1 cellular context compared by ENCODE assay signal in the genomic region with DNA sequence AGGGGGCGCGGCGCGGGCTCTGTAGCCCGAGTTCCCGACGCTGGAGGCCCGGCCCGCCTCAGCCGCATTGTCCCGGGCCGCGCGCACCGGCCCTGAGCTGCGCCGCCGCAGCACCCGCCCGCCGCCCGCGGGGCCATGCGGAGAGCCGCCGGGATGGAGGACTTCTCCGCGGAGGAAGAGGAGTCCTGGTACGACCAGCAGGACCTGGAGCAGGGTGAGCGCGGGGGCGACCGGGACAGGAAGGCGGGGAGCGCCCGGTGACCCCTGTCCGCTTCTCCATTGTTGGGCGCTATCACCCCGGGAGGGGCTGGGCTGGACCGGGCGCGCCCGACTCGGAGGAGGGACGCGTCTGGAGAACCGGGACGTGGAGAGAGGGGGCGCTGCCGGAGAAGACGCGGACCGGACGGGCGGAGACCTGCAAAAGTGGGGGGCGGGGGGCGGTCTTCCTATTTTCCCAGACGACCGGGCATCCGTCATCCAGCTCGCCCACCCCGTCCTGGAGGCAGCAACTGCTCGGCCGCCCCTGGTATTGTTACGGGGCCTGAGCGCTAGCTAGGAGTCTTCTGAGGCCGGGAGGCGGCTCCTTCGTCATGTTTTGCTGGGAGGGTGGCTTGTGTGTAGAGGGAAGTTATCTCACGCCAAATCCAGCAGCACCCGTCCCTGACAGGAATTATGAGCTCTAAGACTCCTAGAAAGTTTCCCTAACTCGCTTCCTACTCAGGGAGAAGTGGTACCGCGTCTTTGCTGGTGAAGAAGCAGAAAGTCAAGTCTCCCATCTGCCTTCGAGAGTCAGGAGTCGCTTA.
TF ChIP-seq lines count a peak whose summit lies in the region.

No MANE protein-coding gene starts in this region.

TF ChIP-seq in HepG2, 621 proteins besides CTCF, POLR2A, EP300 and RAD21 (continued from another document and continues in another):
- TF ChIP-seq, protein P1, sequence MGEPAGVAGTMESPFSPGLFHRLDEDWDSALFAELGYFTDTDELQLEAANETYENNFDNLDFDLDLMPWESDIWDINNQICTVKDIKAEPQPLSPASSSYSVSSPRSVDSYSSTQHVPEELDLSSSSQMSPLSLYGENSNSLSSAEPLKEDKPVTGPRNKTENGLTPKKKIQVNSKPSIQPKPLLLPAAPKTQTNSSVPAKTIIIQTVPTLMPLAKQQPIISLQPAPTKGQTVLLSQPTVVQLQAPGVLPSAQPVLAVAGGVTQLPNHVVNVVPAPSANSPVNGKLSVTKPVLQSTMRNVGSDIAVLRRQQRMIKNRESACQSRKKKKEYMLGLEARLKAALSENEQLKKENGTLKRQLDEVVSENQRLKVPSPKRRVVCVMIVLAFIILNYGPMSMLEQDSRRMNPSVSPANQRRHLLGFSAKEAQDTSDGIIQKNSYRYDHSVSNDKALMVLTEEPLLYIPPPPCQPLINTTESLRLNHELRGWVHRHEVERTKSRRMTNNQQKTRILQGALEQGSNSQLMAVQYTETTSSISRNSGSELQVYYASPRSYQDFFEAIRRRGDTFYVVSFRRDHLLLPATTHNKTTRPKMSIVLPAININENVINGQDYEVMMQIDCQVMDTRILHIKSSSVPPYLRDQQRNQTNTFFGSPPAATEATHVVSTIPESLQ (CRISPR knock-in tag; conservative IDR thresholded peaks at IDR 0.05): no peak
- no peak for TF ChIP-seq ZNF33A (CRISPR knock-in tag; IDR thresholded peaks at IDR 0.05; ENCODE audit: borderline replicate concordance)
- no peak for TF ChIP-seq ZNF749 (CRISPR knock-in tag; IDR thresholded peaks at IDR 0.05; ENCODE audit: borderline replicate concordance)
- 0 out of 2 replicates have a peak, but pooled peaks have one; percentile 39 for TF ChIP-seq ZNF572 (CRISPR knock-in tag; IDR thresholded peaks at IDR 0.05)
- TF ChIP-seq, protein P2, sequence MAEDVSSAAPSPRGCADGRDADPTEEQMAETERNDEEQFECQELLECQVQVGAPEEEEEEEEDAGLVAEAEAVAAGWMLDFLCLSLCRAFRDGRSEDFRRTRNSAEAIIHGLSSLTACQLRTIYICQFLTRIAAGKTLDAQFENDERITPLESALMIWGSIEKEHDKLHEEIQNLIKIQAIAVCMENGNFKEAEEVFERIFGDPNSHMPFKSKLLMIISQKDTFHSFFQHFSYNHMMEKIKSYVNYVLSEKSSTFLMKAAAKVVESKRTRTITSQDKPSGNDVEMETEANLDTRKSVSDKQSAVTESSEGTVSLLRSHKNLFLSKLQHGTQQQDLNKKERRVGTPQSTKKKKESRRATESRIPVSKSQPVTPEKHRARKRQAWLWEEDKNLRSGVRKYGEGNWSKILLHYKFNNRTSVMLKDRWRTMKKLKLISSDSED (CRISPR knock-in tag; IDR thresholded peaks at IDR 0.05): no peak
- no peak for TF ChIP-seq KAT7 (CRISPR knock-in tag; IDR thresholded peaks at IDR 0.05; ENCODE audit: borderline replicate concordance)
- no peak for TF ChIP-seq ZNF816 (CRISPR knock-in tag; IDR thresholded peaks at IDR 0.05; ENCODE audit: borderline replicate concordance)
- no peak for TF ChIP-seq CHD2 (IDR thresholded peaks at IDR 0.05; ENCODE audit: low read depth, low read length)
- TF ChIP-seq GFI1 (CRISPR knock-in tag; IDR thresholded peaks at IDR 0.05; ENCODE audit: borderline replicate concordance): no peak
- TF ChIP-seq ZNF263 (CRISPR knock-in tag; IDR thresholded peaks at IDR 0.05): peak; percentile 90
- no peak; the same call in 1 of the 2 replicates for TF ChIP-seq CBFB (CRISPR knock-in tag; IDR thresholded peaks at IDR 0.05)
- no peak for TF ChIP-seq ZNF629 (CRISPR knock-in tag; conservative IDR thresholded peaks at IDR 0.05)
- TF ChIP-seq KMT2A (CRISPR knock-in tag; IDR thresholded peaks at IDR 0.05): no peak
- TF ChIP-seq MAFG (CRISPR knock-in tag; IDR thresholded peaks at IDR 0.05): no peak
- no peak for TF ChIP-seq MXD4 (CRISPR knock-in tag; IDR thresholded peaks at IDR 0.05)
- TF ChIP-seq, protein P3, sequence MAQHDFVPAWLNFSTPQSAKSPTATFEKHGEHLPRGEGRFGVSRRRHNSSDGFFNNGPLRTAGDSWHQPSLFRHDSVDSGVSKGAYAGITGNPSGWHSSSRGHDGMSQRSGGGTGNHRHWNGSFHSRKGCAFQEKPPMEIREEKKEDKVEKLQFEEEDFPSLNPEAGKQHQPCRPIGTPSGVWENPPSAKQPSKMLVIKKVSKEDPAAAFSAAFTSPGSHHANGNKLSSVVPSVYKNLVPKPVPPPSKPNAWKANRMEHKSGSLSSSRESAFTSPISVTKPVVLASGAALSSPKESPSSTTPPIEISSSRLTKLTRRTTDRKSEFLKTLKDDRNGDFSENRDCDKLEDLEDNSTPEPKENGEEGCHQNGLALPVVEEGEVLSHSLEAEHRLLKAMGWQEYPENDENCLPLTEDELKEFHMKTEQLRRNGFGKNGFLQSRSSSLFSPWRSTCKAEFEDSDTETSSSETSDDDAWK (CRISPR knock-in tag; IDR thresholded peaks at IDR 0.05): no peak
- TF ChIP-seq ELF3 (CRISPR knock-in tag; IDR thresholded peaks at IDR 0.05): no peak
- TF ChIP-seq MAZ (IDR thresholded peaks at IDR 0.05; ENCODE audit: borderline replicate concordance, low read depth, low read length): no peak
- no peak for TF ChIP-seq MAZ (CRISPR knock-in tag; IDR thresholded peaks at IDR 0.05; ENCODE audit: low read depth)
- TF ChIP-seq FOXP1 (IDR thresholded peaks at IDR 0.05): no peak
- TF ChIP-seq FOXP1 (CRISPR knock-in tag; IDR thresholded peaks at IDR 0.05): no peak
- TF ChIP-seq ZNF460 (CRISPR knock-in tag; IDR thresholded peaks at IDR 0.05; ENCODE audit: borderline replicate concordance): no peak
- no peak; the same call in 1 of the 2 replicates for TF ChIP-seq PAX8 (CRISPR knock-in tag; IDR thresholded peaks at IDR 0.05; ENCODE audit: borderline replicate concordance)
- TF ChIP-seq HOXA9 (CRISPR knock-in tag; IDR thresholded peaks at IDR 0.05; ENCODE audit: borderline replicate concordance): no peak
- TF ChIP-seq, protein P4, sequence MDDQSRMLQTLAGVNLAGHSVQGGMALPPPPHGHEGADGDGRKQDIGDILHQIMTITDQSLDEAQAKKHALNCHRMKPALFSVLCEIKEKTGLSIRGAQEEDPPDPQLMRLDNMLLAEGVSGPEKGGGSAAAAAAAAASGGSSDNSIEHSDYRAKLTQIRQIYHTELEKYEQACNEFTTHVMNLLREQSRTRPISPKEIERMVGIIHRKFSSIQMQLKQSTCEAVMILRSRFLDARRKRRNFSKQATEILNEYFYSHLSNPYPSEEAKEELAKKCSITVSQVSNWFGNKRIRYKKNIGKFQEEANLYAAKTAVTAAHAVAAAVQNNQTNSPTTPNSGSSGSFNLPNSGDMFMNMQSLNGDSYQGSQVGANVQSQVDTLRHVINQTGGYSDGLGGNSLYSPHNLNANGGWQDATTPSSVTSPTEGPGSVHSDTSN (CRISPR knock-in tag; IDR thresholded peaks at IDR 0.05; ENCODE audit: borderline replicate concordance): no peak
- TF ChIP-seq ZNF160 (CRISPR knock-in tag; IDR thresholded peaks at IDR 0.05): no peak
- no peak for TF ChIP-seq ZNF180 (CRISPR knock-in tag; IDR thresholded peaks at IDR 0.05; ENCODE audit: borderline replicate concordance, low read depth)
- no peak for TF ChIP-seq NFKB2 (CRISPR knock-in tag; IDR thresholded peaks at IDR 0.05; ENCODE audit: borderline replicate concordance)
- TF ChIP-seq, protein P5, sequence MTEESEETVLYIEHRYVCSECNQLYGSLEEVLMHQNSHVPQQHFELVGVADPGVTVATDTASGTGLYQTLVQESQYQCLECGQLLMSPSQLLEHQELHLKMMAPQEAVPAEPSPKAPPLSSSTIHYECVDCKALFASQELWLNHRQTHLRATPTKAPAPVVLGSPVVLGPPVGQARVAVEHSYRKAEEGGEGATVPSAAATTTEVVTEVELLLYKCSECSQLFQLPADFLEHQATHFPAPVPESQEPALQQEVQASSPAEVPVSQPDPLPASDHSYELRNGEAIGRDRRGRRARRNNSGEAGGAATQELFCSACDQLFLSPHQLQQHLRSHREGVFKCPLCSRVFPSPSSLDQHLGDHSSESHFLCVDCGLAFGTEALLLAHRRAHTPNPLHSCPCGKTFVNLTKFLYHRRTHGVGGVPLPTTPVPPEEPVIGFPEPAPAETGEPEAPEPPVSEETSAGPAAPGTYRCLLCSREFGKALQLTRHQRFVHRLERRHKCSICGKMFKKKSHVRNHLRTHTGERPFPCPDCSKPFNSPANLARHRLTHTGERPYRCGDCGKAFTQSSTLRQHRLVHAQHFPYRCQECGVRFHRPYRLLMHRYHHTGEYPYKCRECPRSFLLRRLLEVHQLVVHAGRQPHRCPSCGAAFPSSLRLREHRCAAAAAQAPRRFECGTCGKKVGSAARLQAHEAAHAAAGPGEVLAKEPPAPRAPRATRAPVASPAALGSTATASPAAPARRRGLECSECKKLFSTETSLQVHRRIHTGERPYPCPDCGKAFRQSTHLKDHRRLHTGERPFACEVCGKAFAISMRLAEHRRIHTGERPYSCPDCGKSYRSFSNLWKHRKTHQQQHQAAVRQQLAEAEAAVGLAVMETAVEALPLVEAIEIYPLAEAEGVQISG (CRISPR knock-in tag; IDR thresholded peaks at IDR 0.05): peak; percentile 27; the same call in 1 of the 2 replicates
- TF ChIP-seq SMARCC2 (IDR thresholded peaks at IDR 0.05): no peak
- TF ChIP-seq NRL (CRISPR knock-in tag; IDR thresholded peaks at IDR 0.05; ENCODE audit: borderline replicate concordance): peak; percentile 26; the same call in 1 of the 2 replicates
- no peak for TF ChIP-seq ATRX (CRISPR knock-in tag; IDR thresholded peaks at IDR 0.05; ENCODE audit: borderline replicate concordance)
- TF ChIP-seq SAP130 (CRISPR knock-in tag; IDR thresholded peaks at IDR 0.05; ENCODE audit: low read depth): peak; percentile 54
- no peak for TF ChIP-seq MYNN (CRISPR knock-in tag; IDR thresholded peaks at IDR 0.05; ENCODE audit: low read depth)
- TF ChIP-seq SPEN (CRISPR knock-in tag; IDR thresholded peaks at IDR 0.05; ENCODE audit: low read depth): no peak
- 0 out of 2 replicates have a peak, but pooled peaks have one; percentile 57 for TF ChIP-seq ZNF451 (CRISPR knock-in tag; IDR thresholded peaks at IDR 0.05)
- no peak for TF ChIP-seq EHMT2 (IDR thresholded peaks at IDR 0.05; ENCODE audit: borderline replicate concordance, low read depth, low read length)
- no peak for TF ChIP-seq ZFP37 (CRISPR knock-in tag; IDR thresholded peaks at IDR 0.05; ENCODE audit: borderline replicate concordance)
- TF ChIP-seq MBNL3 (CRISPR knock-in tag; conservative IDR thresholded peaks at IDR 0.05): no peak
- no peak for TF ChIP-seq ZNF543 (CRISPR knock-in tag; IDR thresholded peaks at IDR 0.05)
- TF ChIP-seq ARNTL (CRISPR knock-in tag; IDR thresholded peaks at IDR 0.05): no peak
- no peak for TF ChIP-seq ZNF775 (CRISPR knock-in tag; IDR thresholded peaks at IDR 0.05; ENCODE audit: borderline replicate concordance)
- no peak for TF ChIP-seq RAD51 (IDR thresholded peaks at IDR 0.05; ENCODE audit: borderline replicate concordance)
- TF ChIP-seq CREB1 (IDR thresholded peaks at IDR 0.05): no peak
- TF ChIP-seq CREB1 (CRISPR knock-in tag; IDR thresholded peaks at IDR 0.05): no peak
- no peak for TF ChIP-seq SIX4 (CRISPR knock-in tag; IDR thresholded peaks at IDR 0.05)
- no peak for TF ChIP-seq RBAK (CRISPR knock-in tag; IDR thresholded peaks at IDR 0.05)
- TF ChIP-seq ZNF607 (CRISPR knock-in tag; IDR thresholded peaks at IDR 0.05; ENCODE audit: borderline replicate concordance): no peak
- no peak for TF ChIP-seq HDAC6 (IDR thresholded peaks at IDR 0.05; ENCODE audit: low read depth, low read length)
- no peak for TF ChIP-seq ADNP (CRISPR knock-in tag; IDR thresholded peaks at IDR 0.05)
- TF ChIP-seq IRX3 (CRISPR knock-in tag; IDR thresholded peaks at IDR 0.05; ENCODE audit: borderline replicate concordance, low read depth): 0 out of 2 replicates have a peak, but pooled peaks have one; percentile 25
- TF ChIP-seq PRMT3 (CRISPR knock-in tag; IDR thresholded peaks at IDR 0.05; ENCODE audit: borderline replicate concordance, low read depth): no peak
- TF ChIP-seq SMC3 (IDR thresholded peaks at IDR 0.05; ENCODE audit: low read length): no peak
- TF ChIP-seq, protein P6, sequence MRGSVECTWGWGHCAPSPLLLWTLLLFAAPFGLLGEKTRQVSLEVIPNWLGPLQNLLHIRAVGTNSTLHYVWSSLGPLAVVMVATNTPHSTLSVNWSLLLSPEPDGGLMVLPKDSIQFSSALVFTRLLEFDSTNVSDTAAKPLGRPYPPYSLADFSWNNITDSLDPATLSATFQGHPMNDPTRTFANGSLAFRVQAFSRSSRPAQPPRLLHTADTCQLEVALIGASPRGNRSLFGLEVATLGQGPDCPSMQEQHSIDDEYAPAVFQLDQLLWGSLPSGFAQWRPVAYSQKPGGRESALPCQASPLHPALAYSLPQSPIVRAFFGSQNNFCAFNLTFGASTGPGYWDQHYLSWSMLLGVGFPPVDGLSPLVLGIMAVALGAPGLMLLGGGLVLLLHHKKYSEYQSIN (CRISPR knock-in tag; IDR thresholded peaks at IDR 0.05; ENCODE audit: borderline replicate concordance): no peak
- TF ChIP-seq, protein P7, sequence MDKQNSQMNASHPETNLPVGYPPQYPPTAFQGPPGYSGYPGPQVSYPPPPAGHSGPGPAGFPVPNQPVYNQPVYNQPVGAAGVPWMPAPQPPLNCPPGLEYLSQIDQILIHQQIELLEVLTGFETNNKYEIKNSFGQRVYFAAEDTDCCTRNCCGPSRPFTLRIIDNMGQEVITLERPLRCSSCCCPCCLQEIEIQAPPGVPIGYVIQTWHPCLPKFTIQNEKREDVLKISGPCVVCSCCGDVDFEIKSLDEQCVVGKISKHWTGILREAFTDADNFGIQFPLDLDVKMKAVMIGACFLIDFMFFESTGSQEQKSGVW (CRISPR knock-in tag; IDR thresholded peaks at IDR 0.05; ENCODE audit: borderline replicate concordance): no peak
- no peak for TF ChIP-seq ZNF260 (CRISPR knock-in tag; IDR thresholded peaks at IDR 0.05; ENCODE audit: borderline replicate concordance, low read depth)
- TF ChIP-seq MEF2D (CRISPR knock-in tag; IDR thresholded peaks at IDR 0.05): no peak
- TF ChIP-seq, protein P8, sequence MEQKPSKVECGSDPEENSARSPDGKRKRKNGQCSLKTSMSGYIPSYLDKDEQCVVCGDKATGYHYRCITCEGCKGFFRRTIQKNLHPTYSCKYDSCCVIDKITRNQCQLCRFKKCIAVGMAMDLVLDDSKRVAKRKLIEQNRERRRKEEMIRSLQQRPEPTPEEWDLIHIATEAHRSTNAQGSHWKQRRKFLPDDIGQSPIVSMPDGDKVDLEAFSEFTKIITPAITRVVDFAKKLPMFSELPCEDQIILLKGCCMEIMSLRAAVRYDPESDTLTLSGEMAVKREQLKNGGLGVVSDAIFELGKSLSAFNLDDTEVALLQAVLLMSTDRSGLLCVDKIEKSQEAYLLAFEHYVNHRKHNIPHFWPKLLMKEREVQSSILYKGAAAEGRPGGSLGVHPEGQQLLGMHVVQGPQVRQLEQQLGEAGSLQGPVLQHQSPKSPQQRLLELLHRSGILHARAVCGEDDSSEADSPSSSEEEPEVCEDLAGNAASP (CRISPR knock-in tag; IDR thresholded peaks at IDR 0.05; ENCODE audit: borderline replicate concordance): no peak
- no peak for TF ChIP-seq ZNF205 (CRISPR knock-in tag; IDR thresholded peaks at IDR 0.05)
